8 cellular contexts compared by ENCODE assay signal in genomic region chr5:177939246-177940171, GRCh38. TPM values are rescaled to one million over a fixed set of nuclear protein-coding genes. Genes with fewer than 3 reads are reported as not detected.
DNase-seq lines count a peak whose midpoint lies in the region; ATAC-seq and TF ChIP-seq lines count a peak whose summit lies in the region.
"Not testable (repeated sequence)": the region's sequence is repeated elsewhere in the genome, so short reads cannot be mapped to it uniquely, and the experiment has no call there.

No MANE protein-coding gene starts in this region.

- not testable (repeated sequence) for H3K9me3 Mint-ChIP-seq in CD4-positive, alpha-beta memory T cell; HFFc6; natural killer cell; stimulated activated naive B cell treated with anti-CD40 and anti-IgM and Interleukin-4, amounts not matched to agents 10 μg/mL and 1 μg/mL and 100 μg/mL, for 72 hours

- H3K4me3 ChIP-seq in CD4-positive, alpha-beta memory T cell (ENCODE audit: low read length in 2 of 2): not testable (repeated sequence)
- H3K4me3 ChIP-seq in choroid plexus epithelial cell (ENCODE audit: low read depth, low read length): peak overlapping the region; percentile 45

- peaks cover 7 to 19% (median 12%) of the 10 kb centered on the region in 4 donors for H3K4me1 Mint-ChIP-seq in CD4-positive, alpha-beta memory T cell
- H3K4me1 Mint-ChIP-seq in HFFc6 (ENCODE audit: low read depth): not testable (repeated sequence)
- H3K4me1 Mint-ChIP-seq in natural killer cell: peaks cover 0 to 10% of the 10 kb centered on the region in 2 donors
- H3K4me1 Mint-ChIP-seq in stimulated activated naive B cell treated with anti-CD40 and anti-IgM and Interleukin-4, amounts not matched to agents 10 μg/mL and 1 μg/mL and 100 μg/mL, for 72 hours: peaks cover 14 to 19% of the 10 kb centered on the region in 2 donors

- peak overlapping the region; percentile 77 to 87 (median 82) for H3K4me3 Mint-ChIP-seq in CD4-positive, alpha-beta memory T cell
- H3K4me3 Mint-ChIP-seq in HFFc6 (peak overlapping the region; percentile 86), natural killer cell (peak overlapping the region; percentile 67)
- peak overlapping the region; percentile 70 to 82 for H3K4me3 Mint-ChIP-seq in stimulated activated naive B cell treated with anti-CD40 and anti-IgM and Interleukin-4, amounts not matched to agents 10 μg/mL and 1 μg/mL and 100 μg/mL, for 72 hours

- H3K27ac ChIP-seq in CD4-positive, alpha-beta memory T cell (ENCODE audit: low read depth, low read length): not testable (repeated sequence)

- H3K9me3 ChIP-seq in CD4-positive, alpha-beta memory T cell (ENCODE audit: control insufficient read depth in 1 of 2, low read length in 2 of 2): not testable (repeated sequence)

- not testable (repeated sequence) for H3K36me3 Mint-ChIP-seq in CD4-positive, alpha-beta memory T cell; HFFc6 (ENCODE audit: low read depth); natural killer cell; stimulated activated naive B cell treated with anti-CD40 and anti-IgM and Interleukin-4, amounts not matched to agents 10 μg/mL and 1 μg/mL and 100 μg/mL, for 72 hours

- not testable (repeated sequence) for TF ChIP-seq CTCF in HFFc6 (IDR thresholded peaks at IDR 0.05); choroid plexus epithelial cell (conservative IDR thresholded peaks at IDR 0.05; ENCODE audit: low read depth, low read length); natural killer cell (IDR thresholded peaks at IDR 0.05)

- not testable (repeated sequence) for H3K36me3 ChIP-seq in CD4-positive, alpha-beta memory T cell (ENCODE audit: insufficient read depth, low read length)

- intact Hi-C loops in CD4-positive, alpha-beta memory T cell (cut with micrococcal nuclease); left ventricle myocardium superior (cut with micrococcal nuclease); natural killer cell (cut with micrococcal nuclease): not testable (repeated sequence)

- not testable (repeated sequence) for H3K27me3 ChIP-seq in CD4-positive, alpha-beta memory T cell (ENCODE audit: insufficient read depth, low read length)

- peak in 2 of 5 donors; percentile 6 to 7 for DNase-seq in CD4-positive, alpha-beta memory T cell
- not testable (repeated sequence) for DNase-seq in HFFc6; choroid plexus epithelial cell (ENCODE audit: low read depth); natural killer cell; stimulated activated naive B cell treated with anti-CD40 and anti-IgM and Interleukin-4, amounts not matched to agents 10 μg/mL and 1 μg/mL and 100 μg/mL, for 72 hours
- DNase-seq in NCI-H748 treated with DMSO at 0.1 percent for 48 hours (lab: John Stamatoyannopoulos, UW): peak; percentile 29
- DNase-seq in activated CD8-positive, alpha-beta memory T cell treated with anti-CD3 and anti-CD28 coated beads for 24 hours: peak; percentile 67
- DNase-seq in left ventricle myocardium superior: peak; percentile 40

- ATAC-seq in left ventricle myocardium superior: peak; percentile 87
- ATAC-seq in natural killer cell: peak; percentile 40 to 57 (median 52)
- ATAC-seq in stimulated activated naive B cell treated with anti-CD40 and anti-IgM and Interleukin-4, amounts not matched to agents 10 μg/mL and 1 μg/mL and 100 μg/mL, for 72 hours (replicated peaks): peak; percentile 53 to 56

- not testable (repeated sequence) for H3K4me1 ChIP-seq in CD4-positive, alpha-beta memory T cell (ENCODE audit: insufficient read depth, low read length)

- not testable (repeated sequence) for H3K27me3 Mint-ChIP-seq in CD4-positive, alpha-beta memory T cell; HFFc6 (ENCODE audit: insufficient read depth); natural killer cell (ENCODE audit: low read depth in 2 of 2)
- peaks cover 8 to 11% of the 10 kb centered on the region in 2 donors for H3K27me3 Mint-ChIP-seq in stimulated activated naive B cell treated with anti-CD40 and anti-IgM and Interleukin-4, amounts not matched to agents 10 μg/mL and 1 μg/mL and 100 μg/mL, for 72 hours

- H3K27ac Mint-ChIP-seq in CD4-positive, alpha-beta memory T cell: peak overlapping the region in 2 of 7 donors; percentile 48 to 76
- H3K27ac Mint-ChIP-seq in HFFc6; natural killer cell; stimulated activated naive B cell treated with anti-CD40 and anti-IgM and Interleukin-4, amounts not matched to agents 10 μg/mL and 1 μg/mL and 100 μg/mL, for 72 hours: not testable (repeated sequence)

- CTCF ChIA-PET in CD4-positive, alpha-beta memory T cell (lab: Charles Lee; ENCODE audit: partially characterized antibody): not testable (repeated sequence)

- POLR2A ChIA-PET in CD4-positive, alpha-beta memory T cell (lab: Charles Lee; ENCODE audit: partially characterized antibody): not testable (repeated sequence)

RNA-seq across cellular contexts. Expression of gene PROP1, which starts 56.5 kb away (rescaled TPM):
- not detected for total RNA-seq in CD4-positive, alpha-beta memory T cell
- not detected for polyA plus RNA-seq in CD4-positive, alpha-beta memory T cell
- total RNA-seq in HFFc6 (2021; fragmentation: NEBNext Ultra II Directional; extraction: Animal tissue kit (Norgen Biotek cat#: 25700)): not detected
- not detected for total RNA-seq in left ventricle myocardium superior
- not detected for total RNA-seq in natural killer cell
